ENCODE assay signal across 8 cellular contexts in genomic region chr6:28354688-28355554, GRCh38. TPM values are rescaled to one million over a fixed set of nuclear protein-coding genes. Genes with fewer than 3 reads are reported as not detected.
DNase-seq lines count a peak whose midpoint lies in the region; ATAC-seq and TF ChIP-seq lines count a peak whose summit lies in the region.

No MANE protein-coding gene starts in this region.

- WGBS in adrenal gland, 4 donors: 82 to 96% (median 84%) methylated on average over 5 to 10 of the region's 10 CpGs

- no peaks in the 10 kb centered on the region for H3K27me3 ChIP-seq in adrenal gland
- H3K27me3 ChIP-seq in tibial artery: no peaks in the 10 kb centered on the region

- DNase-seq in activated T-cell treated with anti-CD3 and anti-CD28 coated beads, Interleukin-2, amount 50 U/mL, for 4 hours: no peak
- no peak for DNase-seq in activated T-cell treated with anti-CD3 and anti-CD28 coated beads, Interleukin-2, amount 50 U/mL, for 48 hours
- DNase-seq in adrenal gland: no peak
- no peak for DNase-seq in memory B cell (ENCODE audit: low spot score in 2 of 2)
- DNase-seq in tibial artery: no peak
- DNase-seq in NCI-H1105 (lab: John Stamatoyannopoulos, UW): no peak
- no peak for DNase-seq in iPS-NIHi7 (ENCODE audit: extremely low spot score)
- no peak for DNase-seq in NCI-H1048 (lab: John Stamatoyannopoulos, UW)

- intact Hi-C loops in adrenal gland (cut with DNase I): loop anchor here (5.0 to 10.0 kb wide), 6 partner anchors 70 to 450 kb away; partner anchors contain the start of genes NKAPL (in 1 of the 2), PGBD1 (in 1 of the 2), ZKSCAN4 (in 1 of the 2) and ZNF165 (in 1 of the 2)
- intact Hi-C loops in tibial artery (cut with DNase I; ENCODE audit: low total_unique reads): loop anchor here (5.0 to 10.0 kb wide), 3 partner anchors 100 to 218 kb away; partner anchors contain the start of genes NKAPL, ZKSCAN4 and ZSCAN9

- no peak overlapping the region for H3K27ac Mint-ChIP-seq in memory B cell

- H3K36me3 Mint-ChIP-seq in activated T-cell treated with anti-CD3 and anti-CD28 coated beads, Interleukin-2, amount 50 U/mL, for 4 hours (ENCODE audit: insufficient read depth): no peaks in the 10 kb centered on the region
- H3K36me3 Mint-ChIP-seq in memory B cell: peaks cover 9% of the 10 kb centered on the region

- no peak for ATAC-seq in activated T-cell treated with anti-CD3 and anti-CD28 coated beads, Interleukin-2, amount 50 U/mL, for 4 hours
- no peak for ATAC-seq in memory B cell (ENCODE audit: low read depth)

- TF ChIP-seq POLR2A in adrenal gland (IDR thresholded peaks at IDR 0.05): no peak

- H3K27ac ChIP-seq in adrenal gland: peak overlapping the region in 4 of 5 donors; percentile 54 to 95 (median 83)
- H3K27ac ChIP-seq in tibial artery: peak overlapping the region; percentile 77 to 82

- no peaks in the 10 kb centered on the region for H3K9me3 Mint-ChIP-seq in activated T-cell treated with anti-CD3 and anti-CD28 coated beads, Interleukin-2, amount 50 U/mL, for 4 hours
- H3K9me3 Mint-ChIP-seq in memory B cell: no peaks in the 10 kb centered on the region

- peaks cover 35% of the 10 kb centered on the region for H3K4me1 Mint-ChIP-seq in activated T-cell treated with anti-CD3 and anti-CD28 coated beads, Interleukin-2, amount 50 U/mL, for 4 hours (ENCODE audit: low read depth)
- H3K4me1 Mint-ChIP-seq in memory B cell: peaks cover 16% of the 10 kb centered on the region

- no peaks in the 10 kb centered on the region for H3K27me3 Mint-ChIP-seq in activated T-cell treated with anti-CD3 and anti-CD28 coated beads, Interleukin-2, amount 50 U/mL, for 4 hours (ENCODE audit: low read depth)
- no peaks in the 10 kb centered on the region for H3K27me3 Mint-ChIP-seq in memory B cell

- H3K9me3 ChIP-seq in adrenal gland (replicated peaks in 1 of 3) (no peaks in the 10 kb centered on the region), tibial artery (no peaks in the 10 kb centered on the region)

- H3K4me3 ChIP-seq in adrenal gland (peak overlapping the region in 1 of 4 donors; percentile 80), tibial artery (peak overlapping the region; percentile 67 to 69)

- peak overlapping the region; percentile 88 for H3K4me3 Mint-ChIP-seq in activated T-cell treated with anti-CD3 and anti-CD28 coated beads, Interleukin-2, amount 50 U/mL, for 4 hours
- H3K4me3 Mint-ChIP-seq in memory B cell: peak overlapping the region; percentile 93

- TF ChIP-seq CTCF in adrenal gland (IDR thresholded peaks at IDR 0.05) (no peak), tibial artery (IDR thresholded peaks at IDR 0.05) (no peak)

- peaks cover 0 to under 1% of the 10 kb centered on the region in 2 donors for H3K36me3 ChIP-seq in adrenal gland (replicated peaks in 1 of 2)
- peaks cover 0 to 9% (median 0%) of the 10 kb centered on the region in 3 donors for H3K36me3 ChIP-seq in tibial artery

- peaks cover 8 to 26% of the 10 kb centered on the region in 2 donors for H3K4me1 ChIP-seq in adrenal gland (replicated peaks in 1 of 2)
- H3K4me1 ChIP-seq in tibial artery: peaks cover 0 to 31% (median 27%) of the 10 kb centered on the region in 4 donors

RNA-seq across cellular contexts. Expression of gene ZKSCAN3, which starts 5.2 kb away (rescaled TPM):
- total RNA-seq in activated T-cell treated with anti-CD3 and anti-CD28 coated beads, Interleukin-2, amount 50 U/mL, for 4 hours: 1 to 10 TPM; 1.9 to 2.4 (median 2.3) TPM
- 10 to 100 TPM in 1 of 8 donors, 1 to 10 TPM in 7; 1.8 to 12.0 (median 5.6) TPM for total RNA-seq in adrenal gland
- 1 to 10 TPM; 1.4 to 5.5 (median 2.8) TPM for polyA plus RNA-seq in adrenal gland

RNA-seq across cellular contexts. Expression of gene ZSCAN31, which starts 19.0 kb away (rescaled TPM):
- 1 to 10 TPM in 1 of 3 donors, under 1 TPM in 2; 0.76 to 1.5 (median 0.83) TPM for total RNA-seq in activated T-cell treated with anti-CD3 and anti-CD28 coated beads, Interleukin-2, amount 50 U/mL, for 4 hours
- total RNA-seq in adrenal gland: 10 to 100 TPM in 4 of 8 donors, 1 to 10 TPM in 4; 2.3 to 13.5 (median 9.8) TPM
- polyA plus RNA-seq in adrenal gland: 1 to 10 TPM; 3.7 to 7.9 (median 4.3) TPM

RNA-seq across cellular contexts. Expression of gene ZSCAN12, which starts 44.6 kb away (rescaled TPM):
- 1 to 10 TPM; 2.7 to 2.8 (median 2.7) TPM for total RNA-seq in activated T-cell treated with anti-CD3 and anti-CD28 coated beads, Interleukin-2, amount 50 U/mL, for 4 hours
- total RNA-seq in adrenal gland: 1 to 10 TPM; 1.3 to 6.7 (median 4.6) TPM
- polyA plus RNA-seq in adrenal gland: 1 to 10 TPM; 1.0 to 6.0 (median 1.4) TPM
